1 cellular context compared by ENCODE assay signal in genomic region chr19:14363203-14364097, GRCh38.
TF ChIP-seq lines count a peak whose summit lies in the region.

No MANE protein-coding gene starts in this region.

TF ChIP-seq in K562, 482 proteins besides CTCF, POLR2A, EP300 and RAD21 (continued from another document and continues in another):
- TF ChIP-seq ZBTB33 (CRISPR knock-in tag; IDR thresholded peaks at IDR 0.05): no peak
- no peak for TF ChIP-seq BRD4 (IDR thresholded peaks at IDR 0.05)
- TF ChIP-seq PPARD (CRISPR knock-in tag; IDR thresholded peaks at IDR 0.05): no peak
- TF ChIP-seq GABPB2 (CRISPR knock-in tag; conservative IDR thresholded peaks at IDR 0.05): no peak
- TF ChIP-seq XRCC4 (IDR thresholded peaks at IDR 0.05; ENCODE audit: extremely low read depth, insufficient read depth, insufficient read length): no peak
- no peak for TF ChIP-seq ZNF197 (CRISPR knock-in tag; IDR thresholded peaks at IDR 0.05; ENCODE audit: low read depth)
- TF ChIP-seq BDP1 (IDR thresholded peaks at IDR 0.05; ENCODE audit: insufficient read depth, insufficient read length): no peak
- no peak for TF ChIP-seq POLR3G (IDR thresholded peaks at IDR 0.05; ENCODE audit: extremely low read depth, insufficient read length, insufficient replicate concordance)
- no peak for TF ChIP-seq SNRNP70 (optimal IDR thresholded peaks at IDR 0.05; ENCODE audit: low read depth, low read length)
- TF ChIP-seq, protein P1, sequence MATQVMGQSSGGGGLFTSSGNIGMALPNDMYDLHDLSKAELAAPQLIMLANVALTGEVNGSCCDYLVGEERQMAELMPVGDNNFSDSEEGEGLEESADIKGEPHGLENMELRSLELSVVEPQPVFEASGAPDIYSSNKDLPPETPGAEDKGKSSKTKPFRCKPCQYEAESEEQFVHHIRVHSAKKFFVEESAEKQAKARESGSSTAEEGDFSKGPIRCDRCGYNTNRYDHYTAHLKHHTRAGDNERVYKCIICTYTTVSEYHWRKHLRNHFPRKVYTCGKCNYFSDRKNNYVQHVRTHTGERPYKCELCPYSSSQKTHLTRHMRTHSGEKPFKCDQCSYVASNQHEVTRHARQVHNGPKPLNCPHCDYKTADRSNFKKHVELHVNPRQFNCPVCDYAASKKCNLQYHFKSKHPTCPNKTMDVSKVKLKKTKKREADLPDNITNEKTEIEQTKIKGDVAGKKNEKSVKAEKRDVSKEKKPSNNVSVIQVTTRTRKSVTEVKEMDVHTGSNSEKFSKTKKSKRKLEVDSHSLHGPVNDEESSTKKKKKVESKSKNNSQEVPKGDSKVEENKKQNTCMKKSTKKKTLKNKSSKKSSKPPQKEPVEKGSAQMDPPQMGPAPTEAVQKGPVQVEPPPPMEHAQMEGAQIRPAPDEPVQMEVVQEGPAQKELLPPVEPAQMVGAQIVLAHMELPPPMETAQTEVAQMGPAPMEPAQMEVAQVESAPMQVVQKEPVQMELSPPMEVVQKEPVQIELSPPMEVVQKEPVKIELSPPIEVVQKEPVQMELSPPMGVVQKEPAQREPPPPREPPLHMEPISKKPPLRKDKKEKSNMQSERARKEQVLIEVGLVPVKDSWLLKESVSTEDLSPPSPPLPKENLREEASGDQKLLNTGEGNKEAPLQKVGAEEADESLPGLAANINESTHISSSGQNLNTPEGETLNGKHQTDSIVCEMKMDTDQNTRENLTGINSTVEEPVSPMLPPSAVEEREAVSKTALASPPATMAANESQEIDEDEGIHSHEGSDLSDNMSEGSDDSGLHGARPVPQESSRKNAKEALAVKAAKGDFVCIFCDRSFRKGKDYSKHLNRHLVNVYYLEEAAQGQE (CRISPR knock-in tag; IDR thresholded peaks at IDR 0.05; ENCODE audit: low read depth): no peak
- peak; percentile 99 for TF ChIP-seq EGR1 (conservative IDR thresholded peaks at IDR 0.05)
- TF ChIP-seq, protein P2, sequence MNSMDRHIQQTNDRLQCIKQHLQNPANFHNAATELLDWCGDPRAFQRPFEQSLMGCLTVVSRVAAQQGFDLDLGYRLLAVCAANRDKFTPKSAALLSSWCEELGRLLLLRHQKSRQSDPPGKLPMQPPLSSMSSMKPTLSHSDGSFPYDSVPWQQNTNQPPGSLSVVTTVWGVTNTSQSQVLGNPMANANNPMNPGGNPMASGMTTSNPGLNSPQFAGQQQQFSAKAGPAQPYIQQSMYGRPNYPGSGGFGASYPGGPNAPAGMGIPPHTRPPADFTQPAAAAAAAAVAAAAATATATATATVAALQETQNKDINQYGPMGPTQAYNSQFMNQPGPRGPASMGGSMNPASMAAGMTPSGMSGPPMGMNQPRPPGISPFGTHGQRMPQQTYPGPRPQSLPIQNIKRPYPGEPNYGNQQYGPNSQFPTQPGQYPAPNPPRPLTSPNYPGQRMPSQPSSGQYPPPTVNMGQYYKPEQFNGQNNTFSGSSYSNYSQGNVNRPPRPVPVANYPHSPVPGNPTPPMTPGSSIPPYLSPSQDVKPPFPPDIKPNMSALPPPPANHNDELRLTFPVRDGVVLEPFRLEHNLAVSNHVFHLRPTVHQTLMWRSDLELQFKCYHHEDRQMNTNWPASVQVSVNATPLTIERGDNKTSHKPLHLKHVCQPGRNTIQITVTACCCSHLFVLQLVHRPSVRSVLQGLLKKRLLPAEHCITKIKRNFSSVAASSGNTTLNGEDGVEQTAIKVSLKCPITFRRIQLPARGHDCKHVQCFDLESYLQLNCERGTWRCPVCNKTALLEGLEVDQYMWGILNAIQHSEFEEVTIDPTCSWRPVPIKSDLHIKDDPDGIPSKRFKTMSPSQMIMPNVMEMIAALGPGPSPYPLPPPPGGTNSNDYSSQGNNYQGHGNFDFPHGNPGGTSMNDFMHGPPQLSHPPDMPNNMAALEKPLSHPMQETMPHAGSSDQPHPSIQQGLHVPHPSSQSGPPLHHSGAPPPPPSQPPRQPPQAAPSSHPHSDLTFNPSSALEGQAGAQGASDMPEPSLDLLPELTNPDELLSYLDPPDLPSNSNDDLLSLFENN (IDR thresholded peaks at IDR 0.05; ENCODE audit: low read depth in 2 of 2, low read length in 2 of 2): no peak
- no peak for TF ChIP-seq SP2 (IDR thresholded peaks at IDR 0.05; ENCODE audit: extremely low read depth, low read depth, low read length, poor library complexity, severe bottlenecking)
- TF ChIP-seq MTA2 (IDR thresholded peaks at IDR 0.05; ENCODE audit: low read depth): no peak
- TF ChIP-seq ZNF507 (tag; conservative IDR thresholded peaks at IDR 0.05): no peak
- TF ChIP-seq ZNF212 (CRISPR knock-in tag; IDR thresholded peaks at IDR 0.05): no peak
- TF ChIP-seq RBM15 (IDR thresholded peaks at IDR 0.05; ENCODE audit: insufficient read depth, low read length): no peak
- TF ChIP-seq, protein P3, sequence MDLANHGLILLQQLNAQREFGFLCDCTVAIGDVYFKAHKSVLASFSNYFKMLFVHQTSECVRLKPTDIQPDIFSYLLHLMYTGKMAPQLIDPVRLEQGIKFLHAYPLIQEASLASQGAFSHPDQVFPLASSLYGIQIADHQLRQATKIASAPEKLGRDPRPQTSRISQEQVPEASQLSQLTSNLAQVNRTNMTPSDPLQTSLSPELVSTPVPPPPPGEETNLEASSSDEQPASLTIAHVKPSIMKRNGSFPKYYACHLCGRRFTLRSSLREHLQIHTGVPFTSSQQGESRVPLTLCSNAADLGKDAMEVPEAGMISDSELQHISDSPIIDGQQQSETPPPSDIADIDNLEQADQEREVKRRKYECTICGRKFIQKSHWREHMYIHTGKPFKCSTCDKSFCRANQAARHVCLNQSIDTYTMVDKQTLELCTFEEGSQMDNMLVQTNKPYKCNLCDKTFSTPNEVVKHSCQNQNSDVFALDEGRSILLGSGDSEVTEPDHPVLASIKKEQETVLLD (IDR thresholded peaks at IDR 0.05): no peak; the same call in none of the 2 replicates
- no peak for TF ChIP-seq NR3C1 (CRISPR knock-in tag; IDR thresholded peaks at IDR 0.05)
- TF ChIP-seq TCF7L2 (IDR thresholded peaks at IDR 0.05; ENCODE audit: low read depth, low read length): no peak
- TF ChIP-seq ZSCAN32 (CRISPR knock-in tag; IDR thresholded peaks at IDR 0.05): no peak
- no peak for TF ChIP-seq NFE2L1 (tag; IDR thresholded peaks at IDR 0.05; ENCODE audit: borderline replicate concordance, low read depth)
- TF ChIP-seq EHMT2 (IDR thresholded peaks at IDR 0.05): no peak
- TF ChIP-seq TAF1 (IDR thresholded peaks at IDR 0.05; ENCODE audit: control insufficient read depth, extremely low read depth, insufficient read depth, low read length, severe bottlenecking): peak; percentile 41
- no peak for TF ChIP-seq IRF1 (CRISPR knock-in tag; IDR thresholded peaks at IDR 0.05; ENCODE audit: borderline replicate concordance)
- no peak for TF ChIP-seq HINFP (tag; conservative IDR thresholded peaks at IDR 0.05; ENCODE audit: low read depth)
- TF ChIP-seq, protein P4, sequence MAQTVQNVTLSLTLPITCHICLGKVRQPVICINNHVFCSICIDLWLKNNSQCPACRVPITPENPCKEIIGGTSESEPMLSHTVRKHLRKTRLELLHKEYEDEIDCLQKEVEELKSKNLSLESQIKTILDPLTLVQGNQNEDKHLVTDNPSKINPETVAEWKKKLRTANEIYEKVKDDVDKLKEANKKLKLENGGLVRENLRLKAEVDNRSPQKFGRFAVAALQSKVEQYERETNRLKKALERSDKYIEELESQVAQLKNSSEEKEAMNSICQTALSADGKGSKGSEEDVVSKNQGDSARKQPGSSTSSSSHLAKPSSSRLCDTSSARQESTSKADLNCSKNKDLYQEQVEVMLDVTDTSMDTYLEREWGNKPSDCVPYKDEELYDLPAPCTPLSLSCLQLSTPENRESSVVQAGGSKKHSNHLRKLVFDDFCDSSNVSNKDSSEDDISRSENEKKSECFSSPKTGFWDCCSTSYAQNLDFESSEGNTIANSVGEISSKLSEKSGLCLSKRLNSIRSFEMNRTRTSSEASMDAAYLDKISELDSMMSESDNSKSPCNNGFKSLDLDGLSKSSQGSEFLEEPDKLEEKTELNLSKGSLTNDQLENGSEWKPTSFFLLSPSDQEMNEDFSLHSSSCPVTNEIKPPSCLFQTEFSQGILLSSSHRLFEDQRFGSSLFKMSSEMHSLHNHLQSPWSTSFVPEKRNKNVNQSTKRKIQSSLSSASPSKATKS (CRISPR knock-in tag; IDR thresholded peaks at IDR 0.05): no peak
- TF ChIP-seq, protein P5, sequence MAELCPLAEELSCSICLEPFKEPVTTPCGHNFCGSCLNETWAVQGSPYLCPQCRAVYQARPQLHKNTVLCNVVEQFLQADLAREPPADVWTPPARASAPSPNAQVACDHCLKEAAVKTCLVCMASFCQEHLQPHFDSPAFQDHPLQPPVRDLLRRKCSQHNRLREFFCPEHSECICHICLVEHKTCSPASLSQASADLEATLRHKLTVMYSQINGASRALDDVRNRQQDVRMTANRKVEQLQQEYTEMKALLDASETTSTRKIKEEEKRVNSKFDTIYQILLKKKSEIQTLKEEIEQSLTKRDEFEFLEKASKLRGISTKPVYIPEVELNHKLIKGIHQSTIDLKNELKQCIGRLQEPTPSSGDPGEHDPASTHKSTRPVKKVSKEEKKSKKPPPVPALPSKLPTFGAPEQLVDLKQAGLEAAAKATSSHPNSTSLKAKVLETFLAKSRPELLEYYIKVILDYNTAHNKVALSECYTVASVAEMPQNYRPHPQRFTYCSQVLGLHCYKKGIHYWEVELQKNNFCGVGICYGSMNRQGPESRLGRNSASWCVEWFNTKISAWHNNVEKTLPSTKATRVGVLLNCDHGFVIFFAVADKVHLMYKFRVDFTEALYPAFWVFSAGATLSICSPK (IDR thresholded peaks at IDR 0.05; ENCODE audit: borderline replicate concordance): no peak
- no peak for TF ChIP-seq ZSCAN29 (IDR thresholded peaks at IDR 0.05)
- TF ChIP-seq ZZZ3 (IDR thresholded peaks at IDR 0.05): no peak
- no peak; the same call in 1 of the 2 replicates for TF ChIP-seq ATF3 (IDR thresholded peaks at IDR 0.05)
- TF ChIP-seq ATF3 (CRISPR knock-in tag; conservative IDR thresholded peaks at IDR 0.05): no peak
- no peak for TF ChIP-seq GTF2F1 (IDR thresholded peaks at IDR 0.05; ENCODE audit: low read depth, low read length)
- no peak for TF ChIP-seq ZNF717 (CRISPR knock-in tag; IDR thresholded peaks at IDR 0.05)
- peak; percentile 92 for TF ChIP-seq TFAP4 (CRISPR knock-in tag; IDR thresholded peaks at IDR 0.05; ENCODE audit: borderline replicate concordance)
- no peak for TF ChIP-seq ZNF436 (CRISPR knock-in tag; IDR thresholded peaks at IDR 0.05)
- peak; percentile 62; the same call in 1 of the 2 replicates for TF ChIP-seq KAT7 (CRISPR knock-in tag; IDR thresholded peaks at IDR 0.05; ENCODE audit: borderline replicate concordance)
- no peak for TF ChIP-seq ARID2 (IDR thresholded peaks at IDR 0.05)
- no peak for TF ChIP-seq RBM14 (IDR thresholded peaks at IDR 0.05; ENCODE audit: borderline replicate concordance, insufficient read depth, low read depth, low read length)
- TF ChIP-seq, protein P6, sequence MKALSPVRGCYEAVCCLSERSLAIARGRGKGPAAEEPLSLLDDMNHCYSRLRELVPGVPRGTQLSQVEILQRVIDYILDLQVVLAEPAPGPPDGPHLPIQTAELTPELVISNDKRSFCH (CRISPR knock-in tag; IDR thresholded peaks at IDR 0.05): no peak
- TF ChIP-seq, protein P6 (tag; IDR thresholded peaks at IDR 0.05): no peak
- no peak for TF ChIP-seq PML (IDR thresholded peaks at IDR 0.05; ENCODE audit: low read length)
- TF ChIP-seq, protein P7, sequence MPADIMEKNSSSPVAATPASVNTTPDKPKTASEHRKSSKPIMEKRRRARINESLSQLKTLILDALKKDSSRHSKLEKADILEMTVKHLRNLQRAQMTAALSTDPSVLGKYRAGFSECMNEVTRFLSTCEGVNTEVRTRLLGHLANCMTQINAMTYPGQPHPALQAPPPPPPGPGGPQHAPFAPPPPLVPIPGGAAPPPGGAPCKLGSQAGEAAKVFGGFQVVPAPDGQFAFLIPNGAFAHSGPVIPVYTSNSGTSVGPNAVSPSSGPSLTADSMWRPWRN (IDR thresholded peaks at IDR 0.05; ENCODE audit: low read depth): 0 out of 2 replicates have a peak, but pooled peaks have one; percentile 0
- TF ChIP-seq MTF1 (CRISPR knock-in tag; IDR thresholded peaks at IDR 0.05; ENCODE audit: borderline replicate concordance): no peak
